In the genomic region with DNA sequence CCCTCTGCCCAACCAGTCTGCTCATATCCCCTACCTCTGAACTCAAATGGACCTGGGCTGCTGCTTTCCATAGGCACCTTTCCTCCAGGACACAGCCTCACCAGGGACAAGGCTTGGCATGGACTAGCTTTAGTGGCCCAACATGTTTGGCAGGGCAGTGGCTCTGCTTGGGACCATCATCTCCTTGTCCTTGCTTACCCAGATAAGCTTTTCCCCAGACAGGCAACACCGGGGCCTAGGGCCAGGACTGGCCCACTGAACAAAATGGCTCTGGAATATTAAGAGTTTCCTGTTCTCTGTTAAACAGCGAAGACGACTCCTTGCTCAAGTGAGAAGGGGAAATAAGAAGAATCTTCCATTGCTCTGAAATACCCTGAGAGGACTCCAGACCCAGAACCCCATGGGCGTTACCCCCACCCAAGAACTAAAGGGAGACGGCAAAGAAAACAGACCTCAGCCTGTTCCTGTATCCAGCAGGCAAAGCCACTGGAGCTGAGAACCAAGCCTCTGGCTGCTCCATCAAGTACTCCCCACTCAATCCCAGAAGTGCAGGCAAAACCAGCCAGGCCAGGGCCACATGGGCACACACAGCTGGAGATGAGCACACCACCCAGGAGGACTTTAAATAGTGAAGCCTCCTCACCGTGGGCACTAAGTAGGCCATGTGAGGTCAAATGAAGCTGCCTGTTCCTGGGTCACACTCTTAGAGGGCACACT, we compare ENCODE assay signal across 22 cellular contexts. TPM values are rescaled to one million over a fixed set of nuclear protein-coding genes. Genes with fewer than 3 reads are reported as not detected.
DNase-seq lines count a peak whose midpoint lies in the region; ATAC-seq and TF ChIP-seq lines count a peak whose summit lies in the region.
"Had no signal": no experiment of that assay in that cellular context is flagged by ENCODE, and none has a peak within 500 bp of the region (broad histone marks: within the 10 kb centered on the region; RNA-seq: fewer than 3 reads in every experiment).

No MANE protein-coding gene starts in this region.

- H3K27me3 Mint-ChIP-seq in activated CD8-positive, alpha-beta T cell treated with anti-CD3 and anti-CD28 coated beads, Interleukin-2, amount 10 ng/mL, durations not matched to agents 7 days and 5 days (ENCODE audit: low read depth): no peaks in the 10 kb centered on the region
- no peaks in the 10 kb centered on the region for H3K27me3 Mint-ChIP-seq in activated CD8-positive, alpha-beta T cell treated with anti-CD3 and anti-CD28 coated beads for 36 hours
- no peaks in the 10 kb centered on the region for H3K27me3 Mint-ChIP-seq in stimulated activated naive B cell treated with anti-CD40 and anti-IgM and Interleukin-4, amounts not matched to agents 10 μg/mL and 1 μg/mL and 100 μg/mL, for 72 hours
- H3K27me3 Mint-ChIP-seq: B cell; central memory CD8-positive, alpha-beta T cell; stimulated activated naive CD8-positive, alpha-beta T cell treated with anti-CD3 and anti-CD28 coated beads, Interleukin-15, Interleukin-2, amounts not matched to agents 100 ng/mL and 50 ng/mL, for 24 hours had no signal

- H3K9me3 Mint-ChIP-seq in activated CD8-positive, alpha-beta T cell treated with anti-CD3 and anti-CD28 coated beads, Interleukin-2, amount 10 ng/mL, durations not matched to agents 7 days and 5 days (ENCODE audit: insufficient read depth): no peaks in the 10 kb centered on the region
- no peaks in the 10 kb centered on the region for H3K9me3 Mint-ChIP-seq in activated CD8-positive, alpha-beta T cell treated with anti-CD3 and anti-CD28 coated beads for 36 hours
- no peaks in the 10 kb centered on the region for H3K9me3 Mint-ChIP-seq in stimulated activated naive B cell treated with anti-CD40 and anti-IgM and Interleukin-4, amounts not matched to agents 10 μg/mL and 1 μg/mL and 100 μg/mL, for 72 hours
- H3K9me3 Mint-ChIP-seq: central memory CD8-positive, alpha-beta T cell; stimulated activated naive CD8-positive, alpha-beta T cell treated with anti-CD3 and anti-CD28 coated beads, Interleukin-15, Interleukin-2, amounts not matched to agents 100 ng/mL and 50 ng/mL, for 24 hours had no signal

- no peak overlapping the region for H3K4me3 ChIP-seq in colonic mucosa
- H3K4me3 ChIP-seq: psoas muscle, SJCRH30, tibial nerve had no signal

- peak overlapping the region; percentile 2; the same call in 1 of the 2 replicates for H3K27ac ChIP-seq in RWPE1
- no peak overlapping the region for H3K27ac ChIP-seq in colonic mucosa
- H3K27ac ChIP-seq: psoas muscle, SJCRH30 had no signal

- ATAC-seq in activated CD8-positive, alpha-beta T cell treated with anti-CD3 and anti-CD28 coated beads, Interleukin-2, amount 10 ng/mL, durations not matched to agents 7 days and 5 days: peak; percentile 18
- ATAC-seq in activated CD8-positive, alpha-beta T cell treated with anti-CD3 and anti-CD28 coated beads for 36 hours: no peak
- ATAC-seq in left ventricle myocardium superior (peak; percentile 61), GM21529 (IDR thresholded peaks at IDR 0.05; ENCODE audit: unreplicated experiment) (no peak)
- ATAC-seq in stimulated activated naive B cell treated with anti-CD40 and anti-IgM and Interleukin-4, amounts not matched to agents 10 μg/mL and 1 μg/mL and 100 μg/mL, for 72 hours (replicated peaks): peak; percentile 11 to 19

- H3K9me3 ChIP-seq in colonic mucosa: no peaks in the 10 kb centered on the region
- H3K9me3 ChIP-seq: psoas muscle, SJCRH30, tibial nerve had no signal

- no peak for TF ChIP-seq CTCF in activated CD8-positive, alpha-beta T cell treated with anti-CD3 and anti-CD28 coated beads for 36 hours (IDR thresholded peaks at IDR 0.05)
- no peak for TF ChIP-seq CTCF in RWPE1 (conservative IDR thresholded peaks at IDR 0.05; ENCODE audit: low read depth)
- no peak for TF ChIP-seq CTCF in colonic mucosa (IDR thresholded peaks at IDR 0.05)

- no peaks in the 10 kb centered on the region for H3K4me1 Mint-ChIP-seq in activated CD8-positive, alpha-beta T cell treated with anti-CD3 and anti-CD28 coated beads, Interleukin-2, amount 10 ng/mL, durations not matched to agents 7 days and 5 days (ENCODE audit: low read depth)
- no peaks in the 10 kb centered on the region for H3K4me1 Mint-ChIP-seq in activated CD8-positive, alpha-beta T cell treated with anti-CD3 and anti-CD28 coated beads for 36 hours (ENCODE audit: low read depth)
- H3K4me1 Mint-ChIP-seq in stimulated activated naive B cell treated with anti-CD40 and anti-IgM and Interleukin-4, amounts not matched to agents 10 μg/mL and 1 μg/mL and 100 μg/mL, for 72 hours: peaks cover 5 to 9% of the 10 kb centered on the region in 2 donors

- no peak for DNase-seq in activated CD8-positive, alpha-beta T cell treated with anti-CD3 and anti-CD28 coated beads, Interleukin-2, amount 10 ng/mL, durations not matched to agents 7 days and 5 days
- no peak for DNase-seq in activated CD8-positive, alpha-beta T cell treated with anti-CD3 and anti-CD28 coated beads for 36 hours
- DNase-seq in RWPE1 (ENCODE audit: low spot score) (no peak), left ventricle myocardium superior (no peak), colonic mucosa (no peak), dedifferentiated amniotic fluid mesenchymal stem cell (ENCODE audit: extremely low spot score) (no peak)
- DNase-seq in stimulated activated naive B cell treated with anti-CD40 and anti-IgM and Interleukin-4, amounts not matched to agents 10 μg/mL and 1 μg/mL and 100 μg/mL, for 72 hours: no peak
- DNase-seq: activated CD4-positive, alpha-beta T cell treated with anti-CD3 and anti-CD28 coated beads, Interleukin-2, amount 50 U/mL, for 4 hours; activated naive CD4-positive, alpha-beta T cell; anterior cingulate cortex; NCI-H1092; NCI-H1930; NCI-H2227 treated with DMSO at 0.1 percent for 48 hours; psoas muscle; SJCRH30; small intestine; stimulated activated CD4-positive, alpha-beta T cell treated with anti-CD3 and anti-CD28 coated beads, Interleukin-2, amount 100 ng/mL, for 24 hours had no signal

- H3K27ac Mint-ChIP-seq in activated CD8-positive, alpha-beta T cell treated with anti-CD3 and anti-CD28 coated beads, Interleukin-2, amount 10 ng/mL, durations not matched to agents 7 days and 5 days: no peak overlapping the region
- H3K27ac Mint-ChIP-seq in activated CD8-positive, alpha-beta T cell treated with anti-CD3 and anti-CD28 coated beads for 36 hours: no peak overlapping the region
- peak overlapping the region; percentile 81 for H3K27ac Mint-ChIP-seq in stimulated activated naive B cell treated with anti-CD40 and anti-IgM and Interleukin-4, amounts not matched to agents 10 μg/mL and 1 μg/mL and 100 μg/mL, for 72 hours
- H3K27ac Mint-ChIP-seq: B cell; stimulated activated naive CD8-positive, alpha-beta T cell treated with anti-CD3 and anti-CD28 coated beads, Interleukin-15, Interleukin-2, amounts not matched to agents 100 ng/mL and 50 ng/mL, for 24 hours had no signal

- no peak overlapping the region for H3K9ac ChIP-seq in colonic mucosa (ENCODE audit: low read depth in 2 of 2, low read length in 2 of 2)

- H3K4me1 ChIP-seq in colonic mucosa: no peaks in the 10 kb centered on the region
- H3K4me1 ChIP-seq: psoas muscle, SJCRH30 had no signal

- CTCF ChIA-PET in activated CD8-positive, alpha-beta T cell treated with anti-CD3 and anti-CD28 coated beads, Interleukin-2, amount 10 ng/mL, durations not matched to agents 7 days and 5 days (lab: Charles Lee): interaction anchor here (1.3 kb wide), 1 partner anchor 662 kb away, joined by 3 read pairs; no protein-coding TSS in a partner anchor
- CTCF ChIA-PET in activated CD8-positive, alpha-beta T cell treated with anti-CD3 and anti-CD28 coated beads for 36 hours (lab: Charles Lee): no interaction called here
- CTCF ChIA-PET in RWPE1 (lab: Yijun Ruan, JAX): interaction anchor here (0.6 kb wide), 1 partner anchor 12 kb away, joined by 3 read pairs; no protein-coding TSS in a partner anchor

- no peaks in the 10 kb centered on the region for H3K36me3 ChIP-seq in colonic mucosa

- POLR2A ChIA-PET in activated CD8-positive, alpha-beta T cell treated with anti-CD3 and anti-CD28 coated beads, Interleukin-2, amount 10 ng/mL, durations not matched to agents 7 days and 5 days (lab: Charles Lee): no interaction called here
- POLR2A ChIA-PET in activated CD8-positive, alpha-beta T cell treated with anti-CD3 and anti-CD28 coated beads for 36 hours (lab: Charles Lee): interaction anchor here (0.6 to 4.6 kb wide), 3 partner anchors 9 to 68 kb away, joined by 3 to 14 read pairs (median 4); partner anchors contain the start of gene CTNNB1
- POLR2A ChIA-PET in RWPE1 (lab: Yijun Ruan, JAX; ENCODE audit: low non-redundant PET): no interaction called here

- no peak overlapping the region for H3K4me3 Mint-ChIP-seq in activated CD8-positive, alpha-beta T cell treated with anti-CD3 and anti-CD28 coated beads, Interleukin-2, amount 10 ng/mL, durations not matched to agents 7 days and 5 days
- no peak overlapping the region for H3K4me3 Mint-ChIP-seq in activated CD8-positive, alpha-beta T cell treated with anti-CD3 and anti-CD28 coated beads for 36 hours
- no peak overlapping the region for H3K4me3 Mint-ChIP-seq in stimulated activated naive B cell treated with anti-CD40 and anti-IgM and Interleukin-4, amounts not matched to agents 10 μg/mL and 1 μg/mL and 100 μg/mL, for 72 hours
- H3K4me3 Mint-ChIP-seq: B cell; central memory CD8-positive, alpha-beta T cell; stimulated activated naive CD8-positive, alpha-beta T cell treated with anti-CD3 and anti-CD28 coated beads, Interleukin-15, Interleukin-2, amounts not matched to agents 100 ng/mL and 50 ng/mL, for 24 hours had no signal

- peaks cover 15% of the 10 kb centered on the region for H3K36me3 Mint-ChIP-seq in activated CD8-positive, alpha-beta T cell treated with anti-CD3 and anti-CD28 coated beads, Interleukin-2, amount 10 ng/mL, durations not matched to agents 7 days and 5 days (ENCODE audit: low read depth)
- peaks cover 13% of the 10 kb centered on the region for H3K36me3 Mint-ChIP-seq in activated CD8-positive, alpha-beta T cell treated with anti-CD3 and anti-CD28 coated beads for 36 hours (ENCODE audit: low read depth)
- peaks cover 12 to 38% of the 10 kb centered on the region in 2 donors for H3K36me3 Mint-ChIP-seq in stimulated activated naive B cell treated with anti-CD40 and anti-IgM and Interleukin-4, amounts not matched to agents 10 μg/mL and 1 μg/mL and 100 μg/mL, for 72 hours

- H3K27me3 ChIP-seq in colonic mucosa: no peaks in the 10 kb centered on the region
- H3K27me3 ChIP-seq: SJCRH30, tibial nerve had no signal

- intact Hi-C loops in activated CD8-positive, alpha-beta T cell treated with anti-CD3 and anti-CD28 coated beads for 36 hours (cut with micrococcal nuclease): no loop called here
- intact Hi-C loops in left ventricle myocardium superior (cut with micrococcal nuclease): no loop called here
- intact Hi-C loops in colonic mucosa (cut with DNase I): no loop called here

RNA-seq across cellular contexts. Expression of gene CTNNB1, which starts 45.5 kb away (rescaled TPM):
- total RNA-seq in activated CD8-positive, alpha-beta T cell treated with anti-CD3 and anti-CD28 coated beads, Interleukin-2, amount 10 ng/mL, durations not matched to agents 7 days and 5 days: 100 to 1,000 TPM; 112 TPM
- total RNA-seq in activated CD8-positive, alpha-beta T cell treated with anti-CD3 and anti-CD28 coated beads for 36 hours: 100 to 1,000 TPM in 1 of 2 experiments, 10 to 100 TPM in 1; 99.9 to 104 TPM
- total RNA-seq in left ventricle myocardium superior: 145 TPM
- total RNA-seq in colonic mucosa: 100 to 1,000 TPM; 403 to 426 TPM

Comparison
In these comparisons a context has a peak if more than half of its experiments do, and no peak if none do; other contexts are left out.
1. ATAC-seq: peak in activated CD8-positive, alpha-beta T cell treated with anti-CD3 and anti-CD28 coated beads, Interleukin-2, amount 10 ng/mL, durations not matched to agents 7 days and 5 days (single experiment), left ventricle myocardium superior (single experiment) and stimulated activated naive B cell treated with anti-CD40 and anti-IgM and Interleukin-4, amounts not matched to agents 10 μg/mL and 1 μg/mL and 100 μg/mL, for 72 hours (2 of 2); none in activated CD8-positive, alpha-beta T cell treated with anti-CD3 and anti-CD28 coated beads for 36 hours (single experiment) and GM21529 (single experiment).